Comparison of ENCODE assay signal across 20 cellular contexts in the genomic region with DNA sequence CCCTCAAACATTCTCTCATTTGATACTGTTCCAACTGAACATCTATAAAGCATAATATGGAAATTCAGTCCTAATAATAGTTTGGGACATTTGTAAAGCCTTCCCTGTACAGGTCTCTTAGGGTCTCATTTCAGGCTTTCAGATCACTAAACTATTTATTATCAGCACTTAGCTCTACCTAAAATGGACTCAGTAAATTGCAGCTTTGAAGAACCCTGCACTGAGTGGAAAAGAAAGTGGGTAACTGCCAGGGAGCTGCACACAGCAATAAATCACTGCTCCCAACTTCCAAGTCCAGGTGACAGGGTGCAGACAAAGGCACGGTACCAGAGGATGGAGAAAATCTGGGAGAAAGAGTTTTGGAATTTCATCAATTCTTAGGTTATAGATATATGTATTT.
"Had no signal": no experiment of that assay in that cellular context is flagged by ENCODE, and none has a peak within 500 bp of the region (broad histone marks: within the 10 kb centered on the region; RNA-seq: fewer than 3 reads in every experiment).

No MANE protein-coding gene starts in this region.

- H3K4me3 ChIP-seq: MG63, SJSA1, SK-N-MC had no signal

- DNase-seq: IMR-90, Karpas-422, KG1, MG63, NCI-H1092, NCI-H1105 treated with DMSO at 0.1 percent for 48 hours, NCI-H1436 treated with DMSO at 0.1 percent for 48 hours, NCI-H1694, NCI-H187 treated with DMSO at 0.1 percent for 48 hours, NCI-H2029 treated with DMSO at 0.1 percent for 48 hours, NCI-H2171, NCI-H524, NCI-H526 treated with DMSO at 0.1 percent for 48 hours, NCI-H748 treated with DMSO at 0.1 percent for 48 hours, Right ventricle myocardium superior, RPMI8226, SIG-M5 had no signal

- H3K27ac ChIP-seq: SJSA1, SK-N-MC had no signal

- ATAC-seq: HepG2 had no signal

- H3K9me3 ChIP-seq: MG63, SJSA1 had no signal

- H3K36me3 ChIP-seq: MG63, SJSA1 had no signal

- H3K27me3 ChIP-seq: MG63, SJSA1 had no signal

- H3K4me1 ChIP-seq: SJSA1 had no signal
